Comparison of ENCODE assay signal across 1 cellular context in genomic region chr9:38393128-38393809, GRCh38.
TF ChIP-seq lines count a peak whose summit lies in the region.

No MANE protein-coding gene starts in this region.

TF ChIP-seq in H1, 55 proteins besides CTCF, POLR2A, EP300 and RAD21 (continued from another document):
- 0 out of 4 replicates have a peak, but pooled peaks of 1 of the 2 experiments have one; percentile 3 for TF ChIP-seq HDAC2 (IDR thresholded peaks at IDR 0.05; ENCODE audit: borderline replicate concordance in 1 of 2, low read depth in 2 of 2, low read length in 2 of 2)
TF ChIP-seq in H1: peak in this region for 3.
